ENCODE assay signal across 26 cellular contexts in the genomic region with DNA sequence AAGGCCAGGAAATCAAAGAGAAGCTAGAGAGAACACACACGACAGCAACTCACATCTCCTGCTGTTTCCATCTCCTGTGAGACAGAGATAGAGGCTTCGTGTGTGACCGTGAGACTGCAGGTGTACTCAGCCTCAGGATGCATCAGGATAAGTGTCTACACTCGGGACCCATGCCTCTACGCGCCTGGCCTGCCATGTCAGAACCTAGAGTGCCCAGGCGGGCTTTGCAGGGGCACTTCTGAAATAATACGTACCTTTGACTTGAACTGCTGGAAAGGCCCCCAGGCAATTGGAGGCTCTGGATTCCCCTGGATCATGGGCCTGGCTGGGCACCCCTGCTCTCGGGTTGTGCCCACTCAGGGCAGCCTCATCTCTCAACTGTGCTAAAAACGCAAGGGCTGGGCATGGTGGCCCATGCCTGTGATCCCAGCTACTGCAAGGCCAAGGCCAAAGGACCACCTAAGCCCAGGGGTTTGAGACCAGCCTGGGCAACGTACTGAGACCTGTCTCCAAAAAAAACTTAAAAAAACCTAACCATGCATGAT. TPM values are rescaled to one million over a fixed set of nuclear protein-coding genes. Genes with fewer than 3 reads are reported as not detected.
DNase-seq lines count a peak whose midpoint lies in the region; ATAC-seq and TF ChIP-seq lines count a peak whose summit lies in the region.
"Had no signal": no experiment of that assay in that cellular context is flagged by ENCODE, and none has a peak within 500 bp of the region (broad histone marks: within the 10 kb centered on the region; RNA-seq: fewer than 3 reads in every experiment).

No MANE protein-coding gene starts in this region.

- peaks cover 9% of the 10 kb centered on the region for H3K4me1 Mint-ChIP-seq in endothelial cell (ENCODE audit: unreplicated experiment)

- H4K20me1 ChIP-seq in mammary epithelial cell (ENCODE audit: insufficient read depth, low read length): no peaks in the 10 kb centered on the region
- H4K20me1 ChIP-seq in OCI-LY7 (ENCODE audit: insufficient read depth, low read length): no peaks in the 10 kb centered on the region; the same call in 1 of the 2 replicates

- H3K27ac ChIP-seq in breast epithelium: peak overlapping the region; percentile 90 to 91
- no peak overlapping the region for H3K27ac ChIP-seq in mammary epithelial cell (ENCODE audit: insufficient read depth, low read depth, low read length)
- H3K27ac ChIP-seq in OCI-LY7 (ENCODE audit: low read depth, low read length, poor library complexity, severe bottlenecking): peak overlapping the region; percentile 4
- H3K27ac ChIP-seq in suprapubic skin: peak overlapping the region; percentile 84
- no peak overlapping the region for H3K27ac ChIP-seq in brain microvascular endothelial cell
- H3K27ac ChIP-seq: coronary artery, HL-60, ovary had no signal

- H3K4me3 Mint-ChIP-seq in endothelial cell (ENCODE audit: unreplicated experiment): peak overlapping the region; percentile 48
- H3K4me3 Mint-ChIP-seq: activated B cell treated with CpG ODN at 0.5 μM for 24 hours; activated T-cell treated with anti-CD3 and anti-CD28 coated beads, Interleukin-2, amount 50 U/mL, for 4 hours; CD4-positive, alpha-beta T cell; H9; naive thymus-derived CD4-positive, alpha-beta T cell had no signal

- no peak for TF ChIP-seq POLR2A in breast epithelium (IDR thresholded peaks at IDR 0.05)
- no peak for TF ChIP-seq POLR2A in suprapubic skin (IDR thresholded peaks at IDR 0.05)

- H3K27me3 ChIP-seq in breast epithelium: no peaks in the 10 kb centered on the region
- H3K27me3 ChIP-seq in mammary epithelial cell (ENCODE audit: insufficient read depth, low read length): no peaks in the 10 kb centered on the region
- H3K27me3 ChIP-seq in suprapubic skin: no peaks in the 10 kb centered on the region
- H3K27me3 ChIP-seq in brain microvascular endothelial cell (replicated peaks): no peaks in the 10 kb centered on the region
- H3K27me3 ChIP-seq: ovary had no signal

- H3K9me3 Mint-ChIP-seq in endothelial cell (ENCODE audit: unreplicated experiment): no peaks in the 10 kb centered on the region
- H3K9me3 Mint-ChIP-seq: activated B cell treated with CpG ODN at 0.5 μM for 24 hours; activated T-cell treated with anti-CD3 and anti-CD28 coated beads, Interleukin-2, amount 50 U/mL, for 4 hours; CD4-positive, alpha-beta T cell; H9 had no signal

- peaks cover 12% of the 10 kb centered on the region for H3K27me3 Mint-ChIP-seq in endothelial cell (ENCODE audit: unreplicated experiment)
- H3K27me3 Mint-ChIP-seq: activated B cell treated with CpG ODN at 0.5 μM for 24 hours; CD4-positive, alpha-beta T cell; naive thymus-derived CD4-positive, alpha-beta T cell had no signal

- dilution Hi-C loops in mammary epithelial cell (cut with HindIII; ENCODE audit: low sequenced_read_pairs): no loop called here

- 78% methylated on average over 11 of the region's 11 CpGs for WGBS in mammary epithelial cell (ENCODE audit: low coverage, missing lambda C conversion rate)
- whole genome bisulfite sequencing in suprapubic skin: 83% methylated on average over 9 of the region's 11 CpGs

- POLR2A ChIA-PET in OCI-LY7 (lab: Charles Lee): interaction anchor here (1.3 kb wide), 1 partner anchor 16 kb away, joined by 4 read pairs; no protein-coding TSS in a partner anchor

- no peaks in the 10 kb centered on the region for H3K9me3 ChIP-seq in breast epithelium
- H3K9me3 ChIP-seq in mammary epithelial cell (replicated peaks; ENCODE audit: insufficient read depth, low read length): peaks cover 4% of the 10 kb centered on the region
- no peaks in the 10 kb centered on the region for H3K9me3 ChIP-seq in OCI-LY7 (ENCODE audit: low read length)
- H3K9me3 ChIP-seq in suprapubic skin: no peaks in the 10 kb centered on the region
- H3K9me3 ChIP-seq: ovary had no signal

- BruUV-seq in mammary epithelial cell (replicated peaks; lab: Mats Ljungman, UMichigan) (no TSS peak), OCI-LY7 (replicated peaks; lab: Mats Ljungman, UMichigan) (no TSS peak)

- H3K36me3 Mint-ChIP-seq in endothelial cell (ENCODE audit: low read depth, unreplicated experiment): peaks cover 65% of the 10 kb centered on the region

- H2AFZ ChIP-seq in mammary epithelial cell (ENCODE audit: low read depth, low read length) (no peak overlapping the region), OCI-LY7 (ENCODE audit: low read length) (no peak overlapping the region)

- no peak overlapping the region for H3K4me2 ChIP-seq in mammary epithelial cell (ENCODE audit: insufficient read depth, low read depth, low read length)
- no peak overlapping the region for H3K4me2 ChIP-seq in OCI-LY7 (ENCODE audit: low read length)

- no peak overlapping the region for H3K9ac ChIP-seq in mammary epithelial cell (ENCODE audit: insufficient read depth, low read length)

- TF ChIP-seq CTCF in breast epithelium (IDR thresholded peaks at IDR 0.05) (no peak), mammary epithelial cell (conservative IDR thresholded peaks at IDR 0.05 in 1 of 2, IDR thresholded peaks at IDR 0.05 in 1 of 2; ENCODE audit: extremely low read depth in 1 of 2, insufficient read depth in 1 of 2, low read depth in 1 of 2, low read length in 2 of 2) (no peak), OCI-LY7 (conservative IDR thresholded peaks at IDR 0.05; ENCODE audit: low read length) (no peak), endothelial cell (IDR thresholded peaks at IDR 0.05; ENCODE audit: unreplicated experiment) (no peak), suprapubic skin (IDR thresholded peaks at IDR 0.05) (no peak), brain microvascular endothelial cell (IDR thresholded peaks at IDR 0.05; ENCODE audit: low read depth, low read length, missing control alignments) (no peak)

- H3K4me1 ChIP-seq in breast epithelium: peaks cover 4% of the 10 kb centered on the region in 2 donors
- peaks cover 43% of the 10 kb centered on the region for H3K4me1 ChIP-seq in mammary epithelial cell (ENCODE audit: insufficient read depth, low read length)
- peaks cover 16% of the 10 kb centered on the region for H3K4me1 ChIP-seq in OCI-LY7 (ENCODE audit: insufficient read depth, low read length, poor library complexity, severe bottlenecking)
- peaks cover 51% of the 10 kb centered on the region for H3K4me1 ChIP-seq in suprapubic skin

- CTCF ChIA-PET in mammary epithelial cell (lab: Charles Lee; ENCODE audit: low non-redundant PET) (no interaction called here), OCI-LY7 (lab: Charles Lee; ENCODE audit: unreplicated experiment) (interaction anchor here (0.6 kb wide), 1 partner anchor 164 kb away, joined by 3 read pairs; no protein-coding TSS in a partner anchor)

- H3K4me3 ChIP-seq in breast epithelium: no peak overlapping the region
- no peak overlapping the region for H3K4me3 ChIP-seq in mammary epithelial cell (replicated peaks in 1 of 3; ENCODE audit: insufficient read depth in 1 of 3, low read depth in 2 of 3, low read length in 3 of 3)
- H3K4me3 ChIP-seq in OCI-LY7 (ENCODE audit: low read depth, low read length, poor library complexity, severe bottlenecking): no peak overlapping the region
- H3K4me3 ChIP-seq in suprapubic skin: no peak overlapping the region
- H3K4me3 ChIP-seq in brain microvascular endothelial cell (ENCODE audit: low read depth, low read length): no peak overlapping the region
- H3K4me3 ChIP-seq: coronary artery, ovary had no signal

- H3K9me2 ChIP-seq in OCI-LY7 (ENCODE audit: insufficient read depth, low read length): no peaks in the 10 kb centered on the region

- DNase-seq in breast epithelium (ENCODE audit: low spot score in 2 of 2) (no peak), mammary epithelial cell (no peak), OCI-LY7 (ENCODE audit: low spot score) (no peak), endothelial cell (ENCODE audit: low spot score) (no peak), suprapubic skin (ENCODE audit: low spot score in 2 of 2) (peak in 1 of 2 donors; percentile 55), brain microvascular endothelial cell (no peak)
- DNase-seq: activated B cell treated with CpG ODN at 0.5 μM for 24 hours; activated CD4-positive, alpha-beta T cell treated with anti-CD3 and anti-CD28 coated beads, Interleukin-2, amount 50 U/mL, for 48 hours; activated T-cell treated with anti-CD3 and anti-CD28 coated beads, Interleukin-2, amount 50 U/mL, for 4 hours; CD4-positive, alpha-beta T cell; DMS 273 treated with DMSO at 0.1 percent for 48 hours; H9; left colon; naive thymus-derived CD4-positive, alpha-beta T cell; NCI-H1417 treated with DMSO at 0.1 percent for 48 hours; NCI-H510A treated with DMSO at 0.1 percent for 48 hours; NK-92 treated with Interleukin-12 subunit alpha and Interleukin-12 subunit beta, amount 100 ng/mL, for 24 hours; ovary had no signal

- in situ Hi-C loops in mammary epithelial cell (cut with MboI; ENCODE audit: low sequenced_read_pairs in 2 of 2): no loop called here
- in situ Hi-C loops in brain microvascular endothelial cell (cut with HindIII; ENCODE audit: low pct_ligation_motif_present, low sequenced_read_pairs): no loop called here

- ATAC-seq in HG03175 (IDR thresholded peaks at IDR 0.05; ENCODE audit: unreplicated experiment): no peak
- ATAC-seq: activated T-cell treated with anti-CD3 and anti-CD28 coated beads, Interleukin-2, amount 50 U/mL, for 4 hours; naive thymus-derived CD4-positive, alpha-beta T cell had no signal

- H3K79me2 ChIP-seq in mammary epithelial cell (ENCODE audit: insufficient read depth, low read length) (peaks cover 8% of the 10 kb centered on the region), OCI-LY7 (ENCODE audit: insufficient read depth, low read depth, low read length) (peaks cover 17% of the 10 kb centered on the region; the same call in 1 of the 2 replicates)

- no peak for TF ChIP-seq EP300 in suprapubic skin (IDR thresholded peaks at IDR 0.05)

- intact Hi-C loops in breast epithelium (cut with DNase I; ENCODE audit: low total_unique reads) (no loop called here), mammary epithelial cell (cut with micrococcal nuclease) (loop anchor here (2.0 kb wide), 1 partner anchor 13 kb away; the partner anchor contains the start of gene CLPTM1L), OCI-LY7 (cut with micrococcal nuclease; ENCODE audit: unreplicated experiment) (no loop called here)

- H3K36me3 ChIP-seq in breast epithelium (peaks cover 7% of the 10 kb centered on the region), mammary epithelial cell (ENCODE audit: insufficient read depth, low read length) (peaks cover 24% of the 10 kb centered on the region), OCI-LY7 (ENCODE audit: insufficient read depth, low read length) (peaks cover 85% of the 10 kb centered on the region), suprapubic skin (peaks cover 59% of the 10 kb centered on the region), brain microvascular endothelial cell (replicated peaks) (peaks cover 43% of the 10 kb centered on the region)
- H3K36me3 ChIP-seq: ovary had no signal

- no peak overlapping the region for H3K27ac Mint-ChIP-seq in endothelial cell (ENCODE audit: unreplicated experiment)
- H3K27ac Mint-ChIP-seq: activated B cell treated with CpG ODN at 0.5 μM for 24 hours; CD4-positive, alpha-beta T cell; H9 had no signal

RNA-seq across cellular contexts. Expression of gene CLPTM1L, which starts 13.0 kb away (rescaled TPM):
- total RNA-seq in breast epithelium (100 to 1,000 TPM in 2 of 3 donors, 10 to 100 TPM in 1; 94.0 to 121 (median 107) TPM), mammary epithelial cell (100 to 1,000 TPM; 111 to 154 TPM), OCI-LY7 (2022) (395 and 396 TPM in 2 replicates), endothelial cell (ENCODE audit: unreplicated experiment) (86.6 TPM), suprapubic skin (100 to 1,000 TPM in 1 of 4 donors, 10 to 100 TPM in 3; 62.6 to 132 (median 93.5) TPM)
- polyA plus RNA-seq in mammary epithelial cell: 158 TPM
- polyA minus RNA-seq in mammary epithelial cell: 101 TPM
- 356 and 395 TPM in 2 replicates for total RNA-seq in OCI-LY7 (2014; rRNA removed; shearing (Covaris generic))

RNA-seq across cellular contexts. Expression of gene TERT, which starts 37.1 kb away (rescaled TPM):
- total RNA-seq in breast epithelium (under 1 TPM in 1 of 3 donors, not detected in 2; under 0.01 TPM), mammary epithelial cell (not detected), OCI-LY7 (2022) (173 and 198 TPM in 2 replicates), endothelial cell (ENCODE audit: unreplicated experiment) (0.28 TPM), suprapubic skin (not detected)
- polyA plus RNA-seq in mammary epithelial cell: not detected
- not detected for polyA minus RNA-seq in mammary epithelial cell
- 120 and 156 TPM in 2 replicates for total RNA-seq in OCI-LY7 (2014; rRNA removed; shearing (Covaris generic))
- total RNA-seq: mesenteric fat pad, right cardiac atrium, RPMI7951, subcutaneous adipose tissue, ureter had no signal
- polyA plus RNA-seq: ovary, right cardiac atrium had no signal

Comparison
In these comparisons a context has a peak if more than half of its experiments do, and no peak if none do; other contexts are left out.
1. H3K27ac ChIP-seq: peak in breast epithelium (2 of 2), OCI-LY7 (single experiment) and suprapubic skin (single experiment); none in mammary epithelial cell (single experiment) and brain microvascular endothelial cell (single experiment).
2. RNA of gene TERT, which starts 37.1 kb away (total RNA-seq): 120 to 198 TPM in OCI-LY7; 0.28 TPM in endothelial cell (single experiment), not detected in suprapubic skin, under 0.01 TPM in breast epithelium and not detected in mammary epithelial cell; every median in the first group is over 10 times any median in the second.